Comparison of ENCODE assay signal across 8 cellular contexts in genomic region chr19:2042485-2043268, GRCh38. TPM values are rescaled to one million over a fixed set of nuclear protein-coding genes. Genes with fewer than 3 reads are reported as not detected.
A peak's percentile ranks its signal among the peaks of the same experiment; 100 is the strongest.
DNase-seq lines count a peak whose midpoint lies in the region; ATAC-seq and TF ChIP-seq lines count a peak whose summit lies in the region.

No MANE protein-coding gene starts in this region.

- peak overlapping the region; percentile 93 for H3K27ac Mint-ChIP-seq in CD8-positive, alpha-beta T cell

- ATAC-seq in CD8-positive, alpha-beta T cell, result no peak
- ATAC-seq in HG03064 (IDR thresholded peaks at IDR 0.05; ENCODE audit: low read depth, unreplicated experiment) (peak; percentile 3), HG02870 (IDR thresholded peaks at IDR 0.05; ENCODE audit: unreplicated experiment) (no peak)

- peaks cover 39% of the 10 kb centered on the region for H3K36me3 Mint-ChIP-seq in CD8-positive, alpha-beta T cell

- H3K4me1 Mint-ChIP-seq in CD8-positive, alpha-beta T cell (ENCODE audit: low read depth), result peaks cover 31% of the 10 kb centered on the region

- intact Hi-C loops in CD8-positive, alpha-beta T cell (cut with DNase I, micrococcal nuclease), result loop anchor here (1.0 to 2.0 kb wide), 9 partner anchors 9 to 178 kb away; partner anchors contain the start of genes IZUMO4 (in 2 of the 2), MKNK2 (in 2 of the 2), MOB3A (in 2 of the 2) and AP3D1 (in 1 of the 2)
- intact Hi-C loops in breast epithelium (cut with DNase I; ENCODE audit: low total_unique reads), result no loop called here

- DNase-seq in CD8-positive, alpha-beta T cell, result no peak
- DNase-seq in breast epithelium (ENCODE audit: low spot score in 2 of 2) (no peak), NCI-H128 (lab: John Stamatoyannopoulos, UW; ENCODE audit: unreplicated experiment) (no peak), cortex of kidney (lab: John Stamatoyannopoulos, UW) (no peak), cerebellum (ENCODE audit: low spot score) (no peak)

- no peak for TF ChIP-seq POLR2A in breast epithelium (IDR thresholded peaks at IDR 0.05)

- no peaks in the 10 kb centered on the region for H3K27me3 Mint-ChIP-seq in CD8-positive, alpha-beta T cell (ENCODE audit: low read depth)

- peak overlapping the region; percentile 63 to 76 for H3K9ac ChIP-seq in mucosa of rectum (ENCODE audit: low read depth in 1 of 2, low read length in 2 of 2)

- CTCF ChIA-PET in CD8-positive, alpha-beta T cell (lab: Charles Lee), result interaction anchor here (0.8 to 2.6 kb wide), 8 partner anchors 10 to 113 kb away, joined by 3 to 7 read pairs (median 4); no protein-coding TSS in a partner anchor

- H3K9me3 Mint-ChIP-seq in CD8-positive, alpha-beta T cell, result no peaks in the 10 kb centered on the region

- TF ChIP-seq CTCF in CD8-positive, alpha-beta T cell (IDR thresholded peaks at IDR 0.05), result no peak
- TF ChIP-seq CTCF in breast epithelium (IDR thresholded peaks at IDR 0.05), result no peak

- H3K4me3 ChIP-seq in CD8-positive, alpha-beta T cell (ENCODE audit: low read depth, low read length), result peak overlapping the region; percentile 62
- H3K4me3 ChIP-seq in breast epithelium, result peak overlapping the region; percentile 16 to 63 (median 30)
- peak overlapping the region; percentile 40 to 41 for H3K4me3 ChIP-seq in mucosa of rectum (ENCODE audit: low read length in 2 of 2)

- H3K36me3 ChIP-seq in CD8-positive, alpha-beta T cell (ENCODE audit: insufficient read depth, low read length), result peaks cover 38% of the 10 kb centered on the region
- no peaks in the 10 kb centered on the region for H3K36me3 ChIP-seq in breast epithelium
- peaks cover 59 to 63% of the 10 kb centered on the region in 2 donors for H3K36me3 ChIP-seq in mucosa of rectum (ENCODE audit: control insufficient read depth in 2 of 2, insufficient read depth in 2 of 2, low read length in 2 of 2)

- peak overlapping the region; percentile 96 for H3K27ac ChIP-seq in CD8-positive, alpha-beta T cell (ENCODE audit: low read depth, low read length)
- H3K27ac ChIP-seq in breast epithelium (peak overlapping the region; percentile 96 to 99), mucosa of rectum (ENCODE audit: low read depth in 2 of 2, low read length in 2 of 2) (peak overlapping the region; percentile 87 to 94)

- H3K4me1 ChIP-seq in CD8-positive, alpha-beta T cell (ENCODE audit: insufficient read depth, low read length), result peaks cover 62% of the 10 kb centered on the region
- H3K4me1 ChIP-seq in breast epithelium, result peaks cover 36 to 55% of the 10 kb centered on the region in 2 donors
- H3K4me1 ChIP-seq in mucosa of rectum (ENCODE audit: control insufficient read depth in 2 of 2, insufficient read depth in 2 of 2, low read length in 2 of 2), result peaks cover 38 to 47% of the 10 kb centered on the region in 2 donors

- H3K4me3 Mint-ChIP-seq in CD8-positive, alpha-beta T cell, result peak overlapping the region; percentile 65

- no peaks in the 10 kb centered on the region for H3K9me3 ChIP-seq in CD8-positive, alpha-beta T cell (ENCODE audit: low read length)
- no peaks in the 10 kb centered on the region for H3K9me3 ChIP-seq in breast epithelium
- no peaks in the 10 kb centered on the region for H3K9me3 ChIP-seq in mucosa of rectum (ENCODE audit: control insufficient read depth in 2 of 2, low read length in 2 of 2)

- POLR2A ChIA-PET in CD8-positive, alpha-beta T cell (lab: Charles Lee), result interaction anchor here (0.7 to 3.6 kb wide), 8 partner anchors 9 to 196 kb away, joined by 3 to 25 read pairs (median 4); partner anchors contain the start of gene MKNK2

- no peaks in the 10 kb centered on the region for H3K27me3 ChIP-seq in CD8-positive, alpha-beta T cell (ENCODE audit: insufficient read depth, low read length)
- H3K27me3 ChIP-seq in breast epithelium (no peaks in the 10 kb centered on the region), mucosa of rectum (ENCODE audit: control insufficient read depth in 2 of 2, insufficient read depth in 2 of 2, low read length in 2 of 2) (no peaks in the 10 kb centered on the region)

RNA-seq across cellular contexts. Expression of gene MKNK2, which starts 8.4 kb away (rescaled TPM):
- 100 to 1,000 TPM; 453 to 455 TPM for total RNA-seq in CD8-positive, alpha-beta T cell
- total RNA-seq in breast epithelium (100 to 1,000 TPM in 1 of 3 donors, 10 to 100 TPM in 2; 94.7 to 170 (median 97.0) TPM), cerebellum (19.7 TPM)

RNA-seq across cellular contexts. Expression of gene BTBD2, which starts 27.2 kb away (rescaled TPM):
- total RNA-seq in CD8-positive, alpha-beta T cell, result 10 to 100 TPM; 34.5 to 35.5 TPM
- total RNA-seq in breast epithelium (10 to 100 TPM; 52.0 to 67.2 (median 54.4) TPM), cerebellum (48.9 TPM)

RNA-seq across cellular contexts. Expression of gene MOB3A, which starts 53.4 kb away (rescaled TPM):
- total RNA-seq in CD8-positive, alpha-beta T cell, result 10 to 100 TPM; 76.7 to 80.0 TPM
- total RNA-seq in breast epithelium, result 10 to 100 TPM; 18.3 to 45.8 (median 29.2) TPM
- 14.8 TPM for total RNA-seq in cerebellum

RNA-seq across cellular contexts. Expression of gene IZUMO4, which starts 54.0 kb away (rescaled TPM):
- 10 to 100 TPM; 11.9 to 15.3 TPM for total RNA-seq in CD8-positive, alpha-beta T cell
- 10 to 100 TPM in 1 of 3 donors, 1 to 10 TPM in 2; 3.6 to 12.8 (median 3.7) TPM for total RNA-seq in breast epithelium
- 4.4 TPM for total RNA-seq in cerebellum
